In the genomic region with DNA sequence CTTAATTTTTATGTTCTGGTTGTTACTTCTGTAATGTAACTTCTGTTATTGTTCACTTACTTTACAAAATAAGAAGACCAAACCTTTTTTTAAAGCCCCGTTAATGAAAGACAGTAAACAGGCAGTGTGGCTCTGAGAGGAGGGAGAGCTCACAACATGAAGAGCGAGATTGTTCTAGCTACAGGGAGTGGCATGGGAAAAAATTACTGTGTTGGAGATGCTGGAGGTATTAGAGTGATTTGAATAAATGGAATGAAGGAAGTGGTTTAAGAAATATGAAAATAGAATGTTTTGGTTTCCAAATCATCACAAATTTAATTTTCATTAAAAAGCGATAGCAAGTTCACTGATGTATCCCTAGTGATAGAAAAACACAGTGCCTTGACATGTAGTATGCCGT, we compare ENCODE assay signal across 1 cellular context.
TF ChIP-seq lines count a peak whose summit lies in the region.

No MANE protein-coding gene starts in this region.

TF ChIP-seq in endothelial cell of umbilical vein, 7 proteins besides CTCF, POLR2A, EP300 and RAD21 (continued from another document):
- TF ChIP-seq EZH2 (IDR thresholded peaks at IDR 0.05; ENCODE audit: borderline replicate concordance, low read depth, low read length, severe bottlenecking): no peak
- no peak for TF ChIP-seq JUN (IDR thresholded peaks at IDR 0.05; ENCODE audit: borderline replicate concordance, insufficient read depth, insufficient read length, low read depth)
- TF ChIP-seq POLR2AphosphoS5 (IDR thresholded peaks at IDR 0.05; ENCODE audit: insufficient read depth, low read depth, low read length): no peak
- TF ChIP-seq MYC (IDR thresholded peaks at IDR 0.05; ENCODE audit: low read depth, low read length): no peak
- no peak for TF ChIP-seq GATA2 (IDR thresholded peaks at IDR 0.05; ENCODE audit: insufficient read depth, insufficient read length, low read depth, low read length)
- TF ChIP-seq, protein P1, sequence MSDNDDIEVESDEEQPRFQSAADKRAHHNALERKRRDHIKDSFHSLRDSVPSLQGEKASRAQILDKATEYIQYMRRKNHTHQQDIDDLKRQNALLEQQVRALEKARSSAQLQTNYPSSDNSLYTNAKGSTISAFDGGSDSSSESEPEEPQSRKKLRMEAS (IDR thresholded peaks at IDR 0.05; ENCODE audit: insufficient read depth, insufficient read length): no peak
TF ChIP-seq in endothelial cell of umbilical vein: peak in this region for 0.
